In genomic region chr9:8693147-8693921, GRCh38 we compare ENCODE assay signal across 25 cellular contexts.
"Had no signal": no experiment of that assay in that cellular context is flagged by ENCODE, and none has a peak within 500 bp of the region (broad histone marks: within the 10 kb centered on the region; RNA-seq: fewer than 3 reads in every experiment).

No MANE protein-coding gene starts in this region.

- DNase-seq: effector memory CD4-positive, alpha-beta T cell; gastrocnemius medialis; heart right ventricle; hypothalamus; kidney; left cardiac atrium; left ventricle myocardium superior; mesenchymal stem cell; naive thymus-derived CD4-positive, alpha-beta T cell; posterior cingulate gyrus; sigmoid colon; stimulated activated CD4-positive, alpha-beta T cell treated with anti-CD3 and anti-CD28 coated beads, Interleukin-2, amount 100 ng/mL, for 24 hours; stimulated activated CD4-positive, alpha-beta T cell treated with anti-CD3 and anti-CD28 coated beads, Interleukin-4, amount 100 ng/mL, for 4 hours; stimulated activated naive B cell treated with anti-CD40 and anti-IgM and Interleukin-4, amounts not matched to agents 10 μg/mL and 1 μg/mL and 100 μg/mL, for 72 hours; stimulated activated naive CD8-positive, alpha-beta T cell treated with anti-CD3 and anti-CD28 coated beads, Interleukin-15, amount 100 ng/mL, for 72 hours; testis; upper lobe of right lung had no signal

- H3K27me3 ChIP-seq: esophagus muscularis mucosa, gastrocnemius medialis, heart right ventricle, right atrium auricular region, sigmoid colon, testis, tibial nerve, upper lobe of right lung, vagina had no signal

- H3K4me3 ChIP-seq: esophagus muscularis mucosa, gastrocnemius medialis, heart right ventricle, lung, right atrium auricular region, sigmoid colon, skin epidermis, testis, tibial nerve, upper lobe of right lung, vagina had no signal

- H3K36me3 Mint-ChIP-seq: naive thymus-derived CD4-positive, alpha-beta T cell; stimulated activated naive B cell treated with anti-CD40 and anti-IgM and Interleukin-4, amounts not matched to agents 10 μg/mL and 1 μg/mL and 100 μg/mL, for 72 hours had no signal

- H3K27ac Mint-ChIP-seq: naive thymus-derived CD4-positive, alpha-beta T cell; stimulated activated naive B cell treated with anti-CD40 and anti-IgM and Interleukin-4, amounts not matched to agents 10 μg/mL and 1 μg/mL and 100 μg/mL, for 72 hours; stimulated activated naive CD8-positive, alpha-beta T cell treated with anti-CD3 and anti-CD28 coated beads, Interleukin-15, amount 100 ng/mL, for 72 hours had no signal

- H3K27ac ChIP-seq: epithelial cell of prostate, esophagus muscularis mucosa, gastrocnemius medialis, heart right ventricle, right atrium auricular region, sigmoid colon, skin epidermis, testis, tibial nerve, upper lobe of right lung, vagina had no signal

- H3K4me1 Mint-ChIP-seq: stimulated activated naive CD8-positive, alpha-beta T cell treated with anti-CD3 and anti-CD28 coated beads, Interleukin-15, amount 100 ng/mL, for 72 hours had no signal

- H3K36me3 ChIP-seq: esophagus muscularis mucosa, gastrocnemius medialis, heart right ventricle, right atrium auricular region, sigmoid colon, tibial nerve, upper lobe of right lung, vagina had no signal

- H3K27me3 Mint-ChIP-seq: stimulated activated naive B cell treated with anti-CD40 and anti-IgM and Interleukin-4, amounts not matched to agents 10 μg/mL and 1 μg/mL and 100 μg/mL, for 72 hours; stimulated activated naive CD8-positive, alpha-beta T cell treated with anti-CD3 and anti-CD28 coated beads, Interleukin-15, amount 100 ng/mL, for 72 hours had no signal

- H3K4me1 ChIP-seq: esophagus muscularis mucosa, gastrocnemius medialis, heart right ventricle, right atrium auricular region, sigmoid colon, tibial nerve, upper lobe of right lung, vagina had no signal

- H3K4me3 Mint-ChIP-seq: naive thymus-derived CD4-positive, alpha-beta T cell; neural crest cell; stimulated activated naive B cell treated with anti-CD40 and anti-IgM and Interleukin-4, amounts not matched to agents 10 μg/mL and 1 μg/mL and 100 μg/mL, for 72 hours; stimulated activated naive CD8-positive, alpha-beta T cell treated with anti-CD3 and anti-CD28 coated beads, Interleukin-15, amount 100 ng/mL, for 72 hours had no signal

- H3K9me3 ChIP-seq: esophagus muscularis mucosa, gastrocnemius medialis, right atrium auricular region, sigmoid colon, testis, tibial nerve, upper lobe of right lung, vagina had no signal
